17 cellular contexts compared by ENCODE assay signal in the genomic region with DNA sequence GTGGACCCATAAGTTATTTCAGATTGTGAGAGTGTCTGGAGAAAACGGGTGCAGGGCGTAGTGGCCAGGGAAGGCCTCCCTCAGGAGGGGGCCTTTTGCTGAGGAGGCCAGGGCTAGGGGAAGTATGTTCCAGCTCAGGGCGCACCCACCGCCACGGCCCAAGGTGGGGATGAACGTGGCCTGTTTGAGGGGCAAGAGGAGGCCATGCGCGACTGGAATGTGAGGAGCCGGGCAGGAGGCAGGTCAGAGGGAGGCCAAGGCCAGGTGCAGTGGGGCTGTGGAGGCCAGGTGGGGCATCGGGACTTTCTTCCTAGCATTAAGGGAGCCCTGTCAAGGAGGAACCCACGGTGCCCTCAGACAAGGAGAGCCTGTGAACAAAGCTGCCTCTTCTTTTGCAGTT. TPM values are rescaled to one million over a fixed set of nuclear protein-coding genes. Genes with fewer than 3 reads are reported as not detected.
DNase-seq lines count a peak whose midpoint lies in the region; ATAC-seq and TF ChIP-seq lines count a peak whose summit lies in the region.
"Had no signal": no experiment of that assay in that cellular context is flagged by ENCODE, and none has a peak within 500 bp of the region (broad histone marks: within the 10 kb centered on the region; RNA-seq: fewer than 3 reads in every experiment).

No MANE protein-coding gene starts in this region.

- DNase-seq in activated naive CD4-positive, alpha-beta T cell treated with anti-CD3 and anti-CD28 coated beads for 36 hours = no peak
- DNase-seq in nephron progenitor cell (no peak), GM20000 (ENCODE audit: low spot score) (no peak)
- DNase-seq in stimulated activated naive B cell treated with anti-CD40 and anti-IgM and Interleukin-4, amounts not matched to agents 10 μg/mL and 1 μg/mL and 100 μg/mL, for 72 hours = no peak
- no peak for DNase-seq in stimulated activated CD4-positive, alpha-beta T cell treated with anti-CD3 and anti-CD28 coated beads, Interleukin-4, amount 100 ng/mL, for 4 hours
- DNase-seq: 8988T; AML-193; C1 segment of cervical spinal cord; Calu3; CD4-positive, alpha-beta T cell; DMS 273 treated with DMSO at 0.1 percent for 48 hours; DMS79; GOT3; H9 had no signal

- intact Hi-C loops in activated naive CD4-positive, alpha-beta T cell treated with anti-CD3 and anti-CD28 coated beads for 36 hours (cut with micrococcal nuclease) = no loop called here

- H3K4me3 ChIP-seq in BLaER1 treated with 17β-estradiol and CSF1 and Interleukin-3, amounts not matched to agents 10 nM and 100 nM = no peak overlapping the region

- H3K4me1 Mint-ChIP-seq in activated naive CD4-positive, alpha-beta T cell treated with anti-CD3 and anti-CD28 coated beads, Interleukin-2, amount 50 U/mL, for 24 hours = no peaks in the 10 kb centered on the region
- H3K4me1 Mint-ChIP-seq in activated naive CD4-positive, alpha-beta T cell treated with anti-CD3 and anti-CD28 coated beads for 36 hours (ENCODE audit: low read depth) = no peaks in the 10 kb centered on the region
- H3K4me1 Mint-ChIP-seq in nephron progenitor cell = peaks cover 12% of the 10 kb centered on the region
- peaks cover 13 to 41% of the 10 kb centered on the region in 2 donors for H3K4me1 Mint-ChIP-seq in stimulated activated naive B cell treated with anti-CD40 and anti-IgM and Interleukin-4, amounts not matched to agents 10 μg/mL and 1 μg/mL and 100 μg/mL, for 72 hours
- H3K4me1 Mint-ChIP-seq: H9 had no signal

- H3K4me3 Mint-ChIP-seq in activated naive CD4-positive, alpha-beta T cell treated with anti-CD3 and anti-CD28 coated beads, Interleukin-2, amount 50 U/mL, for 24 hours = no peak overlapping the region
- H3K4me3 Mint-ChIP-seq in activated naive CD4-positive, alpha-beta T cell treated with anti-CD3 and anti-CD28 coated beads for 36 hours = no peak overlapping the region
- H3K4me3 Mint-ChIP-seq in nephron progenitor cell = no peak overlapping the region
- H3K4me3 Mint-ChIP-seq in stimulated activated naive B cell treated with anti-CD40 and anti-IgM and Interleukin-4, amounts not matched to agents 10 μg/mL and 1 μg/mL and 100 μg/mL, for 72 hours = no peak overlapping the region
- H3K4me3 Mint-ChIP-seq: CD4-positive, alpha-beta T cell; H9 had no signal

- H3K36me3 Mint-ChIP-seq in activated naive CD4-positive, alpha-beta T cell treated with anti-CD3 and anti-CD28 coated beads, Interleukin-2, amount 50 U/mL, for 24 hours = no peaks in the 10 kb centered on the region
- H3K36me3 Mint-ChIP-seq in activated naive CD4-positive, alpha-beta T cell treated with anti-CD3 and anti-CD28 coated beads for 36 hours (ENCODE audit: low read depth) = no peaks in the 10 kb centered on the region
- H3K36me3 Mint-ChIP-seq in nephron progenitor cell (ENCODE audit: low read depth) = no peaks in the 10 kb centered on the region
- H3K36me3 Mint-ChIP-seq in stimulated activated naive B cell treated with anti-CD40 and anti-IgM and Interleukin-4, amounts not matched to agents 10 μg/mL and 1 μg/mL and 100 μg/mL, for 72 hours = peaks cover 3 to 10% of the 10 kb centered on the region in 2 donors

- no peaks in the 10 kb centered on the region for H3K9me3 ChIP-seq in BLaER1 treated with 17β-estradiol and CSF1 and Interleukin-3, amounts not matched to agents 10 nM and 100 nM (replicated peaks in 1 of 11)

- CTCF ChIA-PET in activated naive CD4-positive, alpha-beta T cell treated with anti-CD3 and anti-CD28 coated beads for 36 hours (lab: Charles Lee) = no interaction called here

- peaks cover 10 to 38% (median 24%) of the 10 kb centered on the region in 10 experiments for H3K4me1 ChIP-seq in BLaER1 treated with 17β-estradiol and CSF1 and Interleukin-3, amounts not matched to agents 10 nM and 100 nM

- no peak overlapping the region for H3K9ac ChIP-seq in BLaER1 treated with 17β-estradiol and CSF1 and Interleukin-3, amounts not matched to agents 10 nM and 100 nM

- H3K27ac Mint-ChIP-seq in activated naive CD4-positive, alpha-beta T cell treated with anti-CD3 and anti-CD28 coated beads, Interleukin-2, amount 50 U/mL, for 24 hours = peak overlapping the region; percentile 35
- no peak overlapping the region for H3K27ac Mint-ChIP-seq in activated naive CD4-positive, alpha-beta T cell treated with anti-CD3 and anti-CD28 coated beads for 36 hours
- H3K27ac Mint-ChIP-seq in nephron progenitor cell = peak overlapping the region; percentile 39
- H3K27ac Mint-ChIP-seq in stimulated activated naive B cell treated with anti-CD40 and anti-IgM and Interleukin-4, amounts not matched to agents 10 μg/mL and 1 μg/mL and 100 μg/mL, for 72 hours = peak overlapping the region; percentile 62
- H3K27ac Mint-ChIP-seq: CD4-positive, alpha-beta T cell; H9 had no signal

- H3K9me3 Mint-ChIP-seq in activated naive CD4-positive, alpha-beta T cell treated with anti-CD3 and anti-CD28 coated beads, Interleukin-2, amount 50 U/mL, for 24 hours = no peaks in the 10 kb centered on the region
- no peaks in the 10 kb centered on the region for H3K9me3 Mint-ChIP-seq in activated naive CD4-positive, alpha-beta T cell treated with anti-CD3 and anti-CD28 coated beads for 36 hours
- no peaks in the 10 kb centered on the region for H3K9me3 Mint-ChIP-seq in nephron progenitor cell
- H3K9me3 Mint-ChIP-seq in stimulated activated naive B cell treated with anti-CD40 and anti-IgM and Interleukin-4, amounts not matched to agents 10 μg/mL and 1 μg/mL and 100 μg/mL, for 72 hours = no peaks in the 10 kb centered on the region
- H3K9me3 Mint-ChIP-seq: CD4-positive, alpha-beta T cell had no signal

- H4K20me1 ChIP-seq in BLaER1 treated with 17β-estradiol and CSF1 and Interleukin-3, amounts not matched to agents 10 nM and 100 nM = no peaks in the 10 kb centered on the region

- no peaks in the 10 kb centered on the region for H3K27me3 Mint-ChIP-seq in activated naive CD4-positive, alpha-beta T cell treated with anti-CD3 and anti-CD28 coated beads, Interleukin-2, amount 50 U/mL, for 24 hours
- H3K27me3 Mint-ChIP-seq in activated naive CD4-positive, alpha-beta T cell treated with anti-CD3 and anti-CD28 coated beads for 36 hours (ENCODE audit: low read depth) = no peaks in the 10 kb centered on the region
- H3K27me3 Mint-ChIP-seq in nephron progenitor cell (ENCODE audit: low read depth, poor library complexity) = peaks cover 7% of the 10 kb centered on the region
- H3K27me3 Mint-ChIP-seq in stimulated activated naive B cell treated with anti-CD40 and anti-IgM and Interleukin-4, amounts not matched to agents 10 μg/mL and 1 μg/mL and 100 μg/mL, for 72 hours = no peaks in the 10 kb centered on the region
- H3K27me3 Mint-ChIP-seq: CD4-positive, alpha-beta T cell had no signal

- no peaks in the 10 kb centered on the region for H3K27me3 ChIP-seq in BLaER1 treated with 17β-estradiol and CSF1 and Interleukin-3, amounts not matched to agents 10 nM and 100 nM

- peak overlapping the region in 9 of 11 experiments; percentile 7 to 48 (median 40); a peak in 18 of 22 replicates for H3K4me2 ChIP-seq in BLaER1 treated with 17β-estradiol and CSF1 and Interleukin-3, amounts not matched to agents 10 nM and 100 nM

- no peak for ATAC-seq in stimulated activated naive B cell treated with anti-CD40 and anti-IgM and Interleukin-4, amounts not matched to agents 10 μg/mL and 1 μg/mL and 100 μg/mL, for 72 hours (replicated peaks)

- TF ChIP-seq CTCF in nephron progenitor cell (IDR thresholded peaks at IDR 0.05) (no peak), GM20000 (IDR thresholded peaks at IDR 0.05; ENCODE audit: extremely low read depth, missing control alignments) (no peak)

- H3K36me3 ChIP-seq in BLaER1 treated with 17β-estradiol and CSF1 and Interleukin-3, amounts not matched to agents 10 nM and 100 nM = no peaks in the 10 kb centered on the region

- no peak overlapping the region for H3K27ac ChIP-seq in BLaER1 treated with 17β-estradiol and CSF1 and Interleukin-3, amounts not matched to agents 10 nM and 100 nM

RNA-seq across cellular contexts. Expression of a gene that starts 26.7 kb away (rescaled TPM):
- not detected for total RNA-seq in activated naive CD4-positive, alpha-beta T cell treated with anti-CD3 and anti-CD28 coated beads for 36 hours
- total RNA-seq: Calu3; CD4-positive, alpha-beta T cell; G401; H9 had no signal

RNA-seq across cellular contexts. Expression of a gene that starts 40.3 kb away (rescaled TPM):
- 100 to 1,000 TPM; 118 to 120 TPM for total RNA-seq in activated naive CD4-positive, alpha-beta T cell treated with anti-CD3 and anti-CD28 coated beads for 36 hours
